ENCODE assay signal across 1 cellular context in the genomic region with DNA sequence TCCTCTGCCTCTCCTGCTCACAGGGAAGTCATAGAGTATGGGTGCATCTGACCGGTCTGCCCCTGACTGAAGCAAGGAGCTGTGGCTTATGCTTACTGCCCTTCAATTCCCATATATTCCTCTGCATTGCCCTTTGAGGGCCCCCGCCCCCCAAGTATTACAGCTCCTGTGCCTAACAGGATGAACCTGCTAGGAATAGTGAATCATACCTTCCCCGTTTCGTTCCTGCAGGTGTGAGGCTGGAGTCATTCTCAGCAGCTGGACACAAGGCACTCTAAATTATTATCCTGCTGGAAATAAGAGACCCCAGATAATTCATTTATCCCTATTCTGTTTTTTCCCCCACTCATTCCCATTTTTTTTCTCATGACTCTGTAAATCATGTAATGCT.
TF ChIP-seq lines count a peak whose summit lies in the region.

No MANE protein-coding gene starts in this region.

TF ChIP-seq in SK-N-SH treated with all-trans-retinoic acid at 6 μM for 48 hours, 23 proteins besides CTCF, POLR2A, EP300 and RAD21 (continued from another document):
- TF ChIP-seq, protein P1, sequence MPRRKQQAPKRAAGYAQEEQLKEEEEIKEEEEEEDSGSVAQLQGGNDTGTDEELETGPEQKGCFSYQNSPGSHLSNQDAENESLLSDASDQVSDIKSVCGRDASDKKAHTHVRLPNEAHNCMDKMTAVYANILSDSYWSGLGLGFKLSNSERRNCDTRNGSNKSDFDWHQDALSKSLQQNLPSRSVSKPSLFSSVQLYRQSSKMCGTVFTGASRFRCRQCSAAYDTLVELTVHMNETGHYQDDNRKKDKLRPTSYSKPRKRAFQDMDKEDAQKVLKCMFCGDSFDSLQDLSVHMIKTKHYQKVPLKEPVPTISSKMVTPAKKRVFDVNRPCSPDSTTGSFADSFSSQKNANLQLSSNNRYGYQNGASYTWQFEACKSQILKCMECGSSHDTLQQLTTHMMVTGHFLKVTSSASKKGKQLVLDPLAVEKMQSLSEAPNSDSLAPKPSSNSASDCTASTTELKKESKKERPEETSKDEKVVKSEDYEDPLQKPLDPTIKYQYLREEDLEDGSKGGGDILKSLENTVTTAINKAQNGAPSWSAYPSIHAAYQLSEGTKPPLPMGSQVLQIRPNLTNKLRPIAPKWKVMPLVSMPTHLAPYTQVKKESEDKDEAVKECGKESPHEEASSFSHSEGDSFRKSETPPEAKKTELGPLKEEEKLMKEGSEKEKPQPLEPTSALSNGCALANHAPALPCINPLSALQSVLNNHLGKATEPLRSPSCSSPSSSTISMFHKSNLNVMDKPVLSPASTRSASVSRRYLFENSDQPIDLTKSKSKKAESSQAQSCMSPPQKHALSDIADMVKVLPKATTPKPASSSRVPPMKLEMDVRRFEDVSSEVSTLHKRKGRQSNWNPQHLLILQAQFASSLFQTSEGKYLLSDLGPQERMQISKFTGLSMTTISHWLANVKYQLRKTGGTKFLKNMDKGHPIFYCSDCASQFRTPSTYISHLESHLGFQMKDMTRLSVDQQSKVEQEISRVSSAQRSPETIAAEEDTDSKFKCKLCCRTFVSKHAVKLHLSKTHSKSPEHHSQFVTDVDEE (CRISPR knock-in tag; IDR thresholded peaks at IDR 0.05) = no peak
- TF ChIP-seq ZFP3 (CRISPR knock-in tag; IDR thresholded peaks at IDR 0.05) = no peak
- TF ChIP-seq ZNF70 (CRISPR knock-in tag; IDR thresholded peaks at IDR 0.05) = no peak
- TF ChIP-seq SNAI2 (CRISPR knock-in tag; IDR thresholded peaks at IDR 0.05) = no peak
- TF ChIP-seq ARNTL (CRISPR knock-in tag; IDR thresholded peaks at IDR 0.05; ENCODE audit: borderline replicate concordance, low read depth) = no peak
TF ChIP-seq in SK-N-SH treated with all-trans-retinoic acid at 6 μM for 48 hours: peak in this region for 0.
